Comparison of ENCODE assay signal across 8 cellular contexts in genomic region chr15:100918690-100919480, GRCh38. TPM values are rescaled to one million over a fixed set of nuclear protein-coding genes. Genes with fewer than 3 reads are reported as not detected.
DNase-seq lines count a peak whose midpoint lies in the region; ATAC-seq, FAIRE-seq and TF ChIP-seq lines count a peak whose summit lies in the region.

LRRK1 (plus strand) TSS chr15:100919357; CDS start chr15:100924633, 5,276 bp downstream.

- H3K4me1 ChIP-seq in endothelial cell of umbilical vein (ENCODE audit: control insufficient read depth, extremely low read depth, insufficient read depth, low read length) (peaks cover 14% of the 10 kb centered on the region), mucosa of stomach (ENCODE audit: control insufficient read depth, insufficient read depth, low read length) (peaks cover 17% of the 10 kb centered on the region), uterus (peaks cover 0 to 5% of the 10 kb centered on the region in 2 donors)

- H3K36me3 Mint-ChIP-seq in T-helper 1 cell treated with Interleukin-12 subunit alpha and Interleukin-12 subunit beta and Interleukin-4 antibody, amounts not matched to agents 30 μg/mL and 1 μg/mL, for 36 hours (ENCODE audit: low read depth): no peaks in the 10 kb centered on the region

- no peaks in the 10 kb centered on the region for H3K9me3 Mint-ChIP-seq in T-helper 1 cell treated with Interleukin-12 subunit alpha and Interleukin-12 subunit beta and Interleukin-4 antibody, amounts not matched to agents 30 μg/mL and 1 μg/mL, for 36 hours

- H3K36me3 ChIP-seq in endothelial cell of umbilical vein (ENCODE audit: control insufficient read depth in 2 of 2, extremely low read depth in 1 of 2, insufficient read depth in 2 of 2, low read length in 2 of 2) (no peaks in the 10 kb centered on the region), mucosa of stomach (ENCODE audit: control insufficient read depth, insufficient read depth, low read length) (no peaks in the 10 kb centered on the region), uterus (no peaks in the 10 kb centered on the region)

- dilution Hi-C loops in endothelial cell of umbilical vein (cut with MboI; ENCODE audit: extremely low pct_ligation_motif_present, low sequenced_read_pairs): no loop called here

- peaks cover 78% of the 10 kb centered on the region for H3K27me3 Mint-ChIP-seq in T-helper 1 cell treated with Interleukin-12 subunit alpha and Interleukin-12 subunit beta and Interleukin-4 antibody, amounts not matched to agents 30 μg/mL and 1 μg/mL, for 36 hours (ENCODE audit: low read depth)

- CTCF ChIA-PET in endothelial cell of umbilical vein (lab: Charles Lee): interaction anchor here (1.0 to 9.2 kb wide), 30 partner anchors 10 to 723 kb away, joined by 3 to 371 read pairs (median 8); partner anchors contain the start of gene ALDH1A3

- intact Hi-C loops in endothelial cell of umbilical vein (cut with micrococcal nuclease) (loop anchor here (1.0 kb wide), 7 partner anchors 17 to 339 kb away; no protein-coding TSS in a partner anchor), uterus (cut with DNase I; ENCODE audit: low total_unique reads) (loop anchor here (5.0 kb wide), 1 partner anchor 88 kb away; no protein-coding TSS in a partner anchor)

- POLR2A ChIA-PET in endothelial cell of umbilical vein (lab: Charles Lee): interaction anchor here (0.7 to 1.8 kb wide), 4 partner anchors 17 to 317 kb away, joined by 3 to 7 read pairs (median 4); partner anchors contain the start of gene LINS1

- peak within 1 kb of the TSS; percentile 80 for H3K4me2 ChIP-seq in endothelial cell of umbilical vein (ENCODE audit: insufficient read depth, low read length)

- H3K4me1 Mint-ChIP-seq in T-helper 1 cell treated with Interleukin-12 subunit alpha and Interleukin-12 subunit beta and Interleukin-4 antibody, amounts not matched to agents 30 μg/mL and 1 μg/mL, for 36 hours (ENCODE audit: low read depth): peaks cover 23% of the 10 kb centered on the region

- no peak within 1 kb of the TSS for H3K27ac Mint-ChIP-seq in T-helper 1 cell treated with Interleukin-12 subunit alpha and Interleukin-12 subunit beta and Interleukin-4 antibody, amounts not matched to agents 30 μg/mL and 1 μg/mL, for 36 hours

- H3K9me1 ChIP-seq in endothelial cell of umbilical vein (replicated peaks; ENCODE audit: control insufficient read depth, extremely low read depth, insufficient read depth, low read length): no peaks in the 10 kb centered on the region

- no peaks in the 10 kb centered on the region for H3K9me3 ChIP-seq in endothelial cell of umbilical vein (replicated peaks; ENCODE audit: control insufficient read depth, insufficient read depth, low read length)
- H3K9me3 ChIP-seq in mucosa of stomach (ENCODE audit: control insufficient read depth, low read length): no peaks in the 10 kb centered on the region
- no peaks in the 10 kb centered on the region for H3K9me3 ChIP-seq in uterus

- DNase-seq in stimulated activated CD4-positive, alpha-beta T cell treated with anti-CD3 and anti-CD28 coated beads, Interleukin-12 subunit alpha, Interleukin-12 subunit beta, amount 100 ng/mL, for 4 hours: peak; percentile 11
- DNase-seq in stimulated activated CD4-positive, alpha-beta T cell treated with anti-CD3 and anti-CD28 coated beads, Interleukin-1b, Interleukin-23, amount 100 ng/mL, for 48 hours: no peak
- DNase-seq in endothelial cell of umbilical vein (ENCODE audit: low read depth, low spot score) (peak; percentile 67), uterus (peak in 1 of 2 donors; percentile 43), D721Med (ENCODE audit: insufficient read length, low spot score) (no peak)

- TF ChIP-seq POLR2A in endothelial cell of umbilical vein (IDR thresholded peaks at IDR 0.05; ENCODE audit: low read depth, low read length) (peak; percentile 36), uterus (IDR thresholded peaks at IDR 0.05) (peak in 1 of 2 donors; percentile 35)

- H2AFZ ChIP-seq in endothelial cell of umbilical vein (ENCODE audit: low read depth, low read length): peak within 1 kb of the TSS; percentile 89

- H3K9ac ChIP-seq in endothelial cell of umbilical vein (replicated peaks; ENCODE audit: extremely low read depth, insufficient read depth, low read length) (peak within 1 kb of the TSS; percentile 76), mucosa of stomach (ENCODE audit: low read length) (peak within 1 kb of the TSS; percentile 70)

- H3K27me3 ChIP-seq in endothelial cell of umbilical vein (ENCODE audit: control insufficient read depth in 2 of 2, insufficient read depth in 2 of 2, low read length in 2 of 2): no peaks in the 10 kb centered on the region
- no peaks in the 10 kb centered on the region for H3K27me3 ChIP-seq in mucosa of stomach (ENCODE audit: control insufficient read depth, insufficient read depth, low read length)
- no peaks in the 10 kb centered on the region for H3K27me3 ChIP-seq in uterus

- H3K4me3 ChIP-seq in endothelial cell of umbilical vein (replicated peaks in 1 of 3; ENCODE audit: insufficient read depth in 1 of 3, low read depth in 1 of 3, low read length in 3 of 3) (peak within 1 kb of the TSS; percentile 60 to 81 (median 69)), mucosa of stomach (ENCODE audit: low read length) (peak within 1 kb of the TSS; percentile 45), uterus (peak within 1 kb of the TSS; percentile 71 to 82)

- ATAC-seq in HG03280 (IDR thresholded peaks at IDR 0.05; ENCODE audit: unreplicated experiment): peak; percentile 30

- peaks cover 10% of the 10 kb centered on the region for H3K79me2 ChIP-seq in endothelial cell of umbilical vein (ENCODE audit: control insufficient read depth, insufficient read depth, low read length)

- peak within 1 kb of the TSS; percentile 78 for H3K4me3 Mint-ChIP-seq in T-helper 1 cell treated with Interleukin-12 subunit alpha and Interleukin-12 subunit beta and Interleukin-4 antibody, amounts not matched to agents 30 μg/mL and 1 μg/mL, for 36 hours

- FAIRE-seq in endothelial cell of umbilical vein (lab: Jason Lieb, UNC): peak; percentile 69
- FAIRE-seq in D721Med (lab: Jason Lieb, UNC): no peak

- no peak for TF ChIP-seq CTCF in endothelial cell of umbilical vein (IDR thresholded peaks at IDR 0.05; ENCODE audit: extremely low read depth in 1 of 2, insufficient read depth in 1 of 2, low read depth in 1 of 2, low read length in 2 of 2)
- TF ChIP-seq CTCF in uterus (IDR thresholded peaks at IDR 0.05): no peak
- no peak for TF ChIP-seq CTCF in D721Med (IDR thresholded peaks at IDR 0.05; ENCODE audit: insufficient read depth, missing control alignments)

- no TSS peak for BruUV-seq in endothelial cell of umbilical vein (replicated peaks; lab: Mats Ljungman, UMichigan)

- H3K27ac ChIP-seq in endothelial cell of umbilical vein (ENCODE audit: insufficient read depth, low read depth, low read length): peak within 1 kb of the TSS; percentile 44
- H3K27ac ChIP-seq in uterus: peak within 1 kb of the TSS; percentile 78 to 89

- H4K20me1 ChIP-seq in endothelial cell of umbilical vein (replicated peaks; ENCODE audit: control insufficient read depth, extremely low read depth, insufficient read depth, low read length): no peaks in the 10 kb centered on the region

TF ChIP-seq in endothelial cell of umbilical vein, 7 proteins besides CTCF, POLR2A, EP300 and RAD21:
- no peak for TF ChIP-seq MAX (IDR thresholded peaks at IDR 0.05; ENCODE audit: insufficient read depth, insufficient read length)
- TF ChIP-seq GATA2 (IDR thresholded peaks at IDR 0.05; ENCODE audit: insufficient read depth, insufficient read length, low read depth, low read length): no peak
- peak; percentile 20 for TF ChIP-seq POLR2AphosphoS5 (IDR thresholded peaks at IDR 0.05; ENCODE audit: insufficient read depth, low read depth, low read length)
- no peak for TF ChIP-seq MYC (IDR thresholded peaks at IDR 0.05; ENCODE audit: low read depth, low read length)
- peak; percentile 29 for TF ChIP-seq FOS (IDR thresholded peaks at IDR 0.05; ENCODE audit: borderline replicate concordance, insufficient read depth, low read length)
- no peak for TF ChIP-seq JUN (IDR thresholded peaks at IDR 0.05; ENCODE audit: borderline replicate concordance, insufficient read depth, insufficient read length, low read depth)
- no peak for TF ChIP-seq EZH2 (IDR thresholded peaks at IDR 0.05; ENCODE audit: borderline replicate concordance, low read depth, low read length, severe bottlenecking)

RNA-seq across cellular contexts. Expression of gene LRRK1, which starts in this region (rescaled TPM):
- total RNA-seq in endothelial cell of umbilical vein: 18.4 and 22.1 TPM in 2 replicates
- 11.0 and 12.9 TPM in 2 replicates for polyA plus RNA-seq in endothelial cell of umbilical vein
- polyA plus RNA-seq in endothelial cell of umbilical vein (2011; cell fraction: cytosol; rRNA removed): 8.9 and 10.9 TPM in 2 replicates
- 46.2 and 47.0 TPM in 2 replicates for polyA plus RNA-seq in endothelial cell of umbilical vein (2011; cell fraction: nucleus; rRNA removed)
- 16.4 and 17.2 TPM in 2 replicates for polyA plus RNA-seq in endothelial cell of umbilical vein (2012)
- 19.0 and 21.4 TPM in 2 replicates for polyA minus RNA-seq in endothelial cell of umbilical vein
- polyA minus RNA-seq in endothelial cell of umbilical vein (2011; cell fraction: cytosol; rRNA and poly(A)+ RNA removed): 11.1 TPM
- polyA minus RNA-seq in endothelial cell of umbilical vein (2011; cell fraction: nucleus; rRNA and poly(A)+ RNA removed): 26.4 and 39.6 TPM in 2 replicates
- 10 to 100 TPM in 2 of 4 donors, 1 to 10 TPM in 2; 2.6 to 36.6 (median 13.1) TPM for total RNA-seq in uterus

Comparison
In these comparisons a context has a peak if more than half of its experiments do, and no peak if none do; other contexts are left out.
1. DNase-seq: peak in stimulated activated CD4-positive, alpha-beta T cell treated with anti-CD3 and anti-CD28 coated beads, Interleukin-12 subunit alpha, Interleukin-12 subunit beta, amount 100 ng/mL, for 4 hours (single experiment) and endothelial cell of umbilical vein (single experiment); none in stimulated activated CD4-positive, alpha-beta T cell treated with anti-CD3 and anti-CD28 coated beads, Interleukin-1b, Interleukin-23, amount 100 ng/mL, for 48 hours (single experiment) and D721Med (single experiment).
2. Peak in every context shown above with its lines, with median percentiles within 50 percentile points of each other: H3K4me3 ChIP-seq.